In genomic region chr9:70419546-70420266, GRCh38 we compare ENCODE assay signal across 1 cellular context.
TF ChIP-seq lines count a peak whose summit lies in the region.

No MANE protein-coding gene starts in this region.

TF ChIP-seq in GM12878, 131 proteins besides CTCF, POLR2A, EP300 and RAD21 (continued from another document):
- TF ChIP-seq ATF7 (IDR thresholded peaks at IDR 0.05; ENCODE audit: low read depth): peak; percentile 85
- TF ChIP-seq PML (IDR thresholded peaks at IDR 0.05; ENCODE audit: low read length): no peak
- TF ChIP-seq JUNB (IDR thresholded peaks at IDR 0.05): no peak
- TF ChIP-seq SRF (IDR thresholded peaks at IDR 0.05; ENCODE audit: low read depth in 2 of 2, low read length in 2 of 2): 0 out of 4 replicates have a peak, but pooled peaks of 1 of the 2 experiments have one; percentile 17
- no peak for TF ChIP-seq CBX3 (IDR thresholded peaks at IDR 0.05; ENCODE audit: borderline replicate concordance, low read depth)
- no peak for TF ChIP-seq ATF3 (IDR thresholded peaks at IDR 0.05; ENCODE audit: borderline replicate concordance, extremely low read depth, low read depth, low read length)
- peak; percentile 78; the same call in 1 of the 2 replicates for TF ChIP-seq SMARCA5 (IDR thresholded peaks at IDR 0.05)
- peak; percentile 13; the same call in 1 of the 2 replicates for TF ChIP-seq DPF2 (IDR thresholded peaks at IDR 0.05)
- no peak for TF ChIP-seq SMAD1 (IDR thresholded peaks at IDR 0.05; ENCODE audit: low read depth, partially characterized antibody)
- 0 out of 2 replicates have a peak, but pooled peaks have one; percentile 44 for TF ChIP-seq GATAD2B (conservative IDR thresholded peaks at IDR 0.05; ENCODE audit: low read depth)
- TF ChIP-seq PRDM15 (CRISPR knock-in tag; IDR thresholded peaks at IDR 0.05): no peak
- peak; percentile 36; the same call in 1 of the 2 replicates for TF ChIP-seq RUNX3 (IDR thresholded peaks at IDR 0.05; ENCODE audit: low read length)
